In genomic region chr11:2447253-2447950, GRCh38 we compare ENCODE assay signal across 15 cellular contexts. TPM values are rescaled to one million over a fixed set of nuclear protein-coding genes. Genes with fewer than 3 reads are reported as not detected.
DNase-seq lines count a peak whose midpoint lies in the region; ATAC-seq, FAIRE-seq and TF ChIP-seq lines count a peak whose summit lies in the region.
"Had no signal": no experiment of that assay in that cellular context is flagged by ENCODE, and none has a peak within 500 bp of the region (broad histone marks: within the 10 kb centered on the region; RNA-seq: fewer than 3 reads in every experiment).

No MANE protein-coding gene starts in this region.

- no peaks in the 10 kb centered on the region for H3K9me3 ChIP-seq in CD4-positive, alpha-beta memory T cell (ENCODE audit: control insufficient read depth in 1 of 2, low read length in 2 of 2)

- peak overlapping the region; percentile 1 for H3K27ac ChIP-seq in CD4-positive, alpha-beta memory T cell (ENCODE audit: low read depth, low read length)

- TF ChIP-seq POLR2A in NB4 (IDR thresholded peaks at IDR 0.05; ENCODE audit: extremely low read depth, insufficient read length) = no peak

- intact Hi-C loops in CD4-positive, alpha-beta memory T cell (cut with micrococcal nuclease) = no loop called here

- peaks cover 54% of the 10 kb centered on the region for H3K4me1 ChIP-seq in CD4-positive, alpha-beta memory T cell (ENCODE audit: insufficient read depth, low read length)

- H3K36me3 ChIP-seq in CD4-positive, alpha-beta memory T cell (ENCODE audit: insufficient read depth, low read length) = no peaks in the 10 kb centered on the region

- H3K4me3 ChIP-seq in CD4-positive, alpha-beta memory T cell (ENCODE audit: low read length in 2 of 2) = peak overlapping the region; percentile 26 to 30
- no peak overlapping the region for H3K4me3 ChIP-seq in NB4 (ENCODE audit: low read depth, low read length)

- no peaks in the 10 kb centered on the region for H3K27me3 Mint-ChIP-seq in CD4-positive, alpha-beta memory T cell
- peaks cover 4% of the 10 kb centered on the region for H3K27me3 Mint-ChIP-seq in activated naive CD8-positive, alpha-beta T cell treated with anti-CD3 and anti-CD28 coated beads, Interleukin-2, amount 50 U/mL, for 24 hours
- peaks cover 7 to 20% of the 10 kb centered on the region in 2 donors for H3K27me3 Mint-ChIP-seq in natural killer cell treated with Interleukin-12 subunit alpha and Interleukin-12 subunit beta and Interleukin-15 and Interleukin-18, amount 100 ng/mL, for 72 hours

- POLR2A ChIA-PET in CD4-positive, alpha-beta memory T cell (lab: Charles Lee; ENCODE audit: partially characterized antibody) = interaction anchor here (6.1 kb wide), 1 partner anchor 19 kb away, joined by 35 read pairs; no protein-coding TSS in a partner anchor

- H3K36me3 Mint-ChIP-seq in CD4-positive, alpha-beta memory T cell = no peaks in the 10 kb centered on the region
- H3K36me3 Mint-ChIP-seq in activated naive CD8-positive, alpha-beta T cell treated with anti-CD3 and anti-CD28 coated beads, Interleukin-2, amount 50 U/mL, for 24 hours (ENCODE audit: low read depth) = no peaks in the 10 kb centered on the region
- no peaks in the 10 kb centered on the region for H3K36me3 Mint-ChIP-seq in natural killer cell treated with Interleukin-12 subunit alpha and Interleukin-12 subunit beta and Interleukin-15 and Interleukin-18, amount 100 ng/mL, for 72 hours

- no peaks in the 10 kb centered on the region for H3K9me3 Mint-ChIP-seq in CD4-positive, alpha-beta memory T cell
- no peaks in the 10 kb centered on the region for H3K9me3 Mint-ChIP-seq in activated naive CD8-positive, alpha-beta T cell treated with anti-CD3 and anti-CD28 coated beads, Interleukin-2, amount 50 U/mL, for 24 hours
- H3K9me3 Mint-ChIP-seq in natural killer cell treated with Interleukin-12 subunit alpha and Interleukin-12 subunit beta and Interleukin-15 and Interleukin-18, amount 100 ng/mL, for 72 hours = no peaks in the 10 kb centered on the region

- CTCF ChIA-PET in CD4-positive, alpha-beta memory T cell (lab: Charles Lee; ENCODE audit: partially characterized antibody) = interaction anchor here (1.1 to 1.4 kb wide), 2 partner anchors 20 to 26 kb away, joined by 3 read pairs; no protein-coding TSS in a partner anchor

- peaks cover 22 to 49% (median 35%) of the 10 kb centered on the region in 4 donors for H3K4me1 Mint-ChIP-seq in CD4-positive, alpha-beta memory T cell
- peaks cover 30% of the 10 kb centered on the region for H3K4me1 Mint-ChIP-seq in activated naive CD8-positive, alpha-beta T cell treated with anti-CD3 and anti-CD28 coated beads, Interleukin-2, amount 50 U/mL, for 24 hours
- H3K4me1 Mint-ChIP-seq in natural killer cell treated with Interleukin-12 subunit alpha and Interleukin-12 subunit beta and Interleukin-15 and Interleukin-18, amount 100 ng/mL, for 72 hours (ENCODE audit: low read depth in 2 of 2) = peaks cover 0 to 5% of the 10 kb centered on the region in 2 donors

- FAIRE-seq in frontal cortex (lab: Jason Lieb, UNC) = no peak
- FAIRE-seq: GM12891, urothelium cell line had no signal

- peak overlapping the region; percentile 57 to 88 (median 74) for H3K27ac Mint-ChIP-seq in CD4-positive, alpha-beta memory T cell
- no peak overlapping the region for H3K27ac Mint-ChIP-seq in activated naive CD8-positive, alpha-beta T cell treated with anti-CD3 and anti-CD28 coated beads, Interleukin-2, amount 50 U/mL, for 24 hours
- no peak overlapping the region for H3K27ac Mint-ChIP-seq in natural killer cell treated with Interleukin-12 subunit alpha and Interleukin-12 subunit beta and Interleukin-15 and Interleukin-18, amount 100 ng/mL, for 72 hours
- H3K27ac Mint-ChIP-seq: HFFc6 had no signal

- no peaks in the 10 kb centered on the region for H3K27me3 ChIP-seq in CD4-positive, alpha-beta memory T cell (ENCODE audit: insufficient read depth, low read length)

- TF ChIP-seq CTCF in NB4 (IDR thresholded peaks at IDR 0.05; ENCODE audit: low read depth, low read length) = no peak

- ATAC-seq in activated naive CD8-positive, alpha-beta T cell treated with anti-CD3 and anti-CD28 coated beads, Interleukin-2, amount 50 U/mL, for 24 hours = no peak
- ATAC-seq in natural killer cell treated with Interleukin-12 subunit alpha and Interleukin-12 subunit beta and Interleukin-15 and Interleukin-18, amount 100 ng/mL, for 72 hours = no peak
- ATAC-seq in HG03108 (IDR thresholded peaks at IDR 0.05; ENCODE audit: unreplicated experiment) = no peak
- ATAC-seq: left ventricle myocardium superior had no signal

- no peak for DNase-seq in CD4-positive, alpha-beta memory T cell
- DNase-seq in NB4 (ENCODE audit: low read depth) (peak; percentile 32), NCI-H2029 treated with DMSO at 0.1 percent for 48 hours (lab: John Stamatoyannopoulos, UW) (no peak), frontal cortex (ENCODE audit: low spot score in 2 of 2) (no peak), NCI-H526 (lab: John Stamatoyannopoulos, UW) (no peak)
- no peak for DNase-seq in activated naive CD8-positive, alpha-beta T cell treated with anti-CD3 and anti-CD28 coated beads, Interleukin-2, amount 50 U/mL, for 24 hours
- DNase-seq in natural killer cell treated with Interleukin-12 subunit alpha and Interleukin-12 subunit beta and Interleukin-15 and Interleukin-18, amount 100 ng/mL, for 72 hours (ENCODE audit: low spot score) = peak; percentile 51
- DNase-seq: foreskin melanocyte, HFFc6, left ventricle myocardium superior, NCI-H1417 treated with DMSO at 0.1 percent for 48 hours had no signal

- peak overlapping the region; percentile 81 to 97 (median 94) for H3K4me3 Mint-ChIP-seq in CD4-positive, alpha-beta memory T cell
- peak overlapping the region; percentile 82 for H3K4me3 Mint-ChIP-seq in activated naive CD8-positive, alpha-beta T cell treated with anti-CD3 and anti-CD28 coated beads, Interleukin-2, amount 50 U/mL, for 24 hours
- peak overlapping the region; percentile 20 for H3K4me3 Mint-ChIP-seq in natural killer cell treated with Interleukin-12 subunit alpha and Interleukin-12 subunit beta and Interleukin-15 and Interleukin-18, amount 100 ng/mL, for 72 hours
- H3K4me3 Mint-ChIP-seq: HFFc6 had no signal

RNA-seq across cellular contexts. Expression of gene KCNQ1, which starts 2.6 kb away (rescaled TPM):
- total RNA-seq in CD4-positive, alpha-beta memory T cell = 10 to 100 TPM; 21.4 to 21.6 TPM
- polyA plus RNA-seq in CD4-positive, alpha-beta memory T cell = 10 to 100 TPM in 1 of 2 donors, 1 to 10 TPM in 1; 5.4 to 21.7 TPM
- total RNA-seq in natural killer cell treated with Interleukin-12 subunit alpha and Interleukin-12 subunit beta and Interleukin-15 and Interleukin-18, amount 100 ng/mL, for 72 hours = 1 to 10 TPM in 1 of 2 donors, under 1 TPM in 1; 0.19 to 1.4 TPM
- total RNA-seq in frontal cortex = under 0.01 TPM
- total RNA-seq: HFFc6 had no signal

RNA-seq across cellular contexts. Expression of gene TRPM5, which starts 3.1 kb away (rescaled TPM):
- total RNA-seq in CD4-positive, alpha-beta memory T cell = under 1 TPM; 0.19 to 0.23 TPM
- not detected for polyA plus RNA-seq in CD4-positive, alpha-beta memory T cell
- not detected for total RNA-seq in natural killer cell treated with Interleukin-12 subunit alpha and Interleukin-12 subunit beta and Interleukin-15 and Interleukin-18, amount 100 ng/mL, for 72 hours
- not detected for total RNA-seq in frontal cortex
- total RNA-seq: HFFc6; left ventricle myocardium superior; T-helper 2 cell treated with Interferon-gamma antibody and Interleukin-4, amounts not matched to agents 100 ng/mL and 5 ng/mL, for 36 hours had no signal

RNA-seq across cellular contexts. Expression of gene TSSC4, which starts 46.9 kb away (rescaled TPM):
- 10 to 100 TPM; 58.6 to 65.8 TPM for total RNA-seq in CD4-positive, alpha-beta memory T cell
- 10 to 100 TPM; 54.6 to 79.8 TPM for polyA plus RNA-seq in CD4-positive, alpha-beta memory T cell
- total RNA-seq in natural killer cell treated with Interleukin-12 subunit alpha and Interleukin-12 subunit beta and Interleukin-15 and Interleukin-18, amount 100 ng/mL, for 72 hours = 10 to 100 TPM; 66.0 to 98.2 TPM
- 31.8 TPM for total RNA-seq in frontal cortex

Comparison
In these comparisons a context has a peak if more than half of its experiments do, and no peak if none do; other contexts are left out.
1. DNase-seq: peak in NB4 (single experiment) and natural killer cell treated with Interleukin-12 subunit alpha and Interleukin-12 subunit beta and Interleukin-15 and Interleukin-18, amount 100 ng/mL, for 72 hours (single experiment); none in CD4-positive, alpha-beta memory T cell (0 of 5), activated naive CD8-positive, alpha-beta T cell treated with anti-CD3 and anti-CD28 coated beads, Interleukin-2, amount 50 U/mL, for 24 hours (single experiment), NCI-H2029 treated with DMSO at 0.1 percent for 48 hours (single experiment), frontal cortex (0 of 2) and NCI-H526 (0 of 2).
2. H3K27ac Mint-ChIP-seq: peak in CD4-positive, alpha-beta memory T cell (7 of 7); none in activated naive CD8-positive, alpha-beta T cell treated with anti-CD3 and anti-CD28 coated beads, Interleukin-2, amount 50 U/mL, for 24 hours (single experiment) and natural killer cell treated with Interleukin-12 subunit alpha and Interleukin-12 subunit beta and Interleukin-15 and Interleukin-18, amount 100 ng/mL, for 72 hours (0 of 2).
3. H3K4me3 Mint-ChIP-seq: peak in every context shown above with its lines; median percentile 94 in CD4-positive, alpha-beta memory T cell; 82 in activated naive CD8-positive, alpha-beta T cell treated with anti-CD3 and anti-CD28 coated beads, Interleukin-2, amount 50 U/mL, for 24 hours; 20 in natural killer cell treated with Interleukin-12 subunit alpha and Interleukin-12 subunit beta and Interleukin-15 and Interleukin-18, amount 100 ng/mL, for 72 hours.
4. RNA of gene KCNQ1, which starts 2.6 kb away (total RNA-seq): 21.4 to 21.6 TPM in CD4-positive, alpha-beta memory T cell; 0.19 to 1.4 TPM in natural killer cell treated with Interleukin-12 subunit alpha and Interleukin-12 subunit beta and Interleukin-15 and Interleukin-18, amount 100 ng/mL, for 72 hours and under 0.01 TPM in frontal cortex (single experiment); every median in the first group is over 4 times any median in the second.